In genomic region chr4:26235500-26235899, GRCh38 we compare ENCODE assay signal across 10 cellular contexts.
DNase-seq lines count a peak whose midpoint lies in the region; ATAC-seq, FAIRE-seq and TF ChIP-seq lines count a peak whose summit lies in the region.
"Had no signal": no experiment of that assay in that cellular context is flagged by ENCODE, and none has a peak within 500 bp of the region (broad histone marks: within the 10 kb centered on the region; RNA-seq: fewer than 3 reads in every experiment).

No MANE protein-coding gene starts in this region.

- no peaks in the 10 kb centered on the region for H3K27me3 ChIP-seq in H1 (replicated peaks in 1 of 4; ENCODE audit: control insufficient read depth in 3 of 4, extremely low read depth in 1 of 4, insufficient read depth in 3 of 4, low read length in 3 of 4)
- H3K27me3 ChIP-seq: esophagus muscularis mucosa had no signal

- H4K91ac ChIP-seq in H1 (replicated peaks; ENCODE audit: insufficient read length, low read length), result no peak overlapping the region

- no peaks in the 10 kb centered on the region; the same call in 1 of the 2 replicates for H3K23me2 ChIP-seq in H1 (ENCODE audit: low read depth, low read length)

- no peak overlapping the region for H4K5ac ChIP-seq in H1 (ENCODE audit: insufficient read length, low read depth, low read length)

- 0 out of 4 replicates have a peak, but pooled peaks of 1 of the 2 experiments have one; percentile 1 for TF ChIP-seq RAD21 in H1 (IDR thresholded peaks at IDR 0.05 in 1 of 2, conservative IDR thresholded peaks at IDR 0.05 in 1 of 2; ENCODE audit: low read depth in 2 of 2, low read length in 2 of 2)

- no peak overlapping the region for H2BK120ac ChIP-seq in H1 (replicated peaks; ENCODE audit: low read depth, low read length)

- no peak overlapping the region for H3K18ac ChIP-seq in H1 (ENCODE audit: extremely low read depth, low read length)

- no peaks in the 10 kb centered on the region for H3K9me3 Mint-ChIP-seq in osteocyte (ENCODE audit: unreplicated experiment)
- peaks cover 2% of the 10 kb centered on the region for H3K9me3 Mint-ChIP-seq in glutamatergic neuron (ENCODE audit: unreplicated experiment)

- TF ChIP-seq CTCF in H1 (IDR thresholded peaks at IDR 0.05; ENCODE audit: control extremely low read depth in 1 of 3, insufficient read depth in 1 of 3, low read depth in 1 of 3, low read length in 3 of 3) (no peak), osteocyte (IDR thresholded peaks at IDR 0.05) (peak; percentile 50), glutamatergic neuron (IDR thresholded peaks at IDR 0.05; ENCODE audit: partially characterized antibody, unreplicated experiment) (no peak)

- no peak overlapping the region for H3K14ac ChIP-seq in H1 (ENCODE audit: insufficient read length)

- H3K4me3 ChIP-seq in H1 (ENCODE audit: extremely low read depth in 1 of 4, insufficient read depth in 2 of 4, low read depth in 3 of 4, low read length in 4 of 4), result no peak overlapping the region
- H3K4me3 ChIP-seq: esophagus muscularis mucosa, prostate gland had no signal

- no peaks in the 10 kb centered on the region for H3K79me2 ChIP-seq in H1 (ENCODE audit: control insufficient read depth in 1 of 2, insufficient read depth in 2 of 2, low read length in 2 of 2)

- no peak overlapping the region for H3K23ac ChIP-seq in H1 (ENCODE audit: insufficient read length)

- H2AFZ ChIP-seq in H1 (ENCODE audit: low read length), result peak overlapping the region; percentile 52

- peaks cover 0 to 12% (median 7%) of the 10 kb centered on the region in 4 experiments; a peak in 6 of 7 replicates for H3K4me1 ChIP-seq in H1 (replicated peaks in 1 of 4; ENCODE audit: control insufficient read depth in 3 of 4, insufficient read depth in 4 of 4, low read length in 3 of 4)
- H3K4me1 ChIP-seq: prostate gland had no signal

- no peak for TF ChIP-seq EP300 in H1 (IDR thresholded peaks at IDR 0.05; ENCODE audit: borderline replicate concordance in 1 of 2, low read depth in 2 of 2, low read length in 2 of 2)

- H4K8ac ChIP-seq in H1 (ENCODE audit: extremely low read depth, insufficient read depth, low read length), result no peak overlapping the region

- H2BK15ac ChIP-seq in H1 (ENCODE audit: low read length), result no peak overlapping the region

- H4K20me1 ChIP-seq in H1 (replicated peaks in 1 of 2; ENCODE audit: control insufficient read depth in 1 of 2, insufficient read depth in 2 of 2, low read length in 2 of 2), result no peaks in the 10 kb centered on the region

- DNase-seq in ELR (ENCODE audit: low read depth), result peak; percentile 66
- DNase-seq in NCI-H524 (lab: John Stamatoyannopoulos, UW), result peak; percentile 80 to 96
- DNase-seq in H1 (ENCODE audit: low read depth in 1 of 2, low spot score in 2 of 2), result no peak
- DNase-seq in osteocyte (ENCODE audit: extremely low spot score, unreplicated experiment), result peak; percentile 91
- no peak for DNase-seq in glutamatergic neuron
- no peak for DNase-seq in iPS-NIHi11 (ENCODE audit: low spot score)

- POLR2A ChIA-PET in H1 (lab: Charles Lee; ENCODE audit: partially characterized antibody), result interaction anchor here (0.6 kb wide), 1 partner anchor 552 kb away, joined by 3 read pairs; no protein-coding TSS in a partner anchor

- no peak overlapping the region for H3K9ac ChIP-seq in H1 (replicated peaks in 1 of 4; ENCODE audit: extremely low read depth in 1 of 4, low read depth in 3 of 4, low read length in 3 of 4)

- no peak overlapping the region for H3K56ac ChIP-seq in H1 (replicated peaks; ENCODE audit: insufficient read length, low read depth, low read length)

- H2BK5ac ChIP-seq in H1 (ENCODE audit: low read depth, low read length), result no peak overlapping the region

- TF ChIP-seq POLR2A in H1 (IDR thresholded peaks at IDR 0.05; ENCODE audit: control extremely low read depth in 1 of 2, low read depth in 2 of 2, low read length in 2 of 2), result no peak

- peak overlapping the region; percentile 88 for H3K27ac Mint-ChIP-seq in osteocyte (ENCODE audit: unreplicated experiment)
- no peak overlapping the region for H3K27ac Mint-ChIP-seq in glutamatergic neuron (ENCODE audit: unreplicated experiment)

- H3K36me3 ChIP-seq in H1 (ENCODE audit: control insufficient read depth in 2 of 4, insufficient read depth in 4 of 4, low read length in 3 of 4), result no peaks in the 10 kb centered on the region
- H3K36me3 ChIP-seq: esophagus muscularis mucosa, prostate gland had no signal

- no peak overlapping the region for H2BK20ac ChIP-seq in H1 (ENCODE audit: low read length)

- no peak overlapping the region for H2AK5ac ChIP-seq in H1 (ENCODE audit: low read depth, low read length)

- CTCF ChIA-PET in H1 (lab: Charles Lee; ENCODE audit: partially characterized antibody), result interaction anchor here (0.7 to 1.7 kb wide), 3 partner anchors 30 to 97 kb away, joined by 3 to 4 read pairs (median 3); no protein-coding TSS in a partner anchor

- H3K4me3 Mint-ChIP-seq in osteocyte (ENCODE audit: unreplicated experiment), result no peak overlapping the region
- H3K4me3 Mint-ChIP-seq in glutamatergic neuron (ENCODE audit: unreplicated experiment), result no peak overlapping the region

- H2BK12ac ChIP-seq in H1 (ENCODE audit: low read depth, low read length), result no peak overlapping the region

- no peaks in the 10 kb centered on the region for H3K9me3 ChIP-seq in H1 (ENCODE audit: insufficient read depth in 2 of 2, low read depth in 1 of 2, low read length in 1 of 2)
- H3K9me3 ChIP-seq: esophagus muscularis mucosa, prostate gland had no signal

- H3K27me3 Mint-ChIP-seq in osteocyte (ENCODE audit: unreplicated experiment) (no peaks in the 10 kb centered on the region), glutamatergic neuron (ENCODE audit: unreplicated experiment) (no peaks in the 10 kb centered on the region)

- H3K4me2 ChIP-seq in H1 (ENCODE audit: insufficient read depth in 1 of 2, low read depth in 2 of 2, low read length in 2 of 2), result no peak overlapping the region

- H3K4ac ChIP-seq in H1 (replicated peaks; ENCODE audit: insufficient read length, low read depth, low read length), result no peak overlapping the region

- H3K36me3 Mint-ChIP-seq in osteocyte (ENCODE audit: unreplicated experiment) (no peaks in the 10 kb centered on the region), glutamatergic neuron (ENCODE audit: unreplicated experiment) (no peaks in the 10 kb centered on the region)

- H3K27ac ChIP-seq in H1 (ENCODE audit: low read depth, low read length), result no peak overlapping the region
- H3K27ac ChIP-seq: prostate gland had no signal

- no peaks in the 10 kb centered on the region for H3K79me1 ChIP-seq in H1 (ENCODE audit: low read depth, low read length)

- ATAC-seq in HG03135 (IDR thresholded peaks at IDR 0.05; ENCODE audit: unreplicated experiment) (no peak), HG03432 (IDR thresholded peaks at IDR 0.05; ENCODE audit: unreplicated experiment) (no peak)

- H3K4me1 Mint-ChIP-seq in osteocyte (ENCODE audit: unreplicated experiment), result peaks cover 61% of the 10 kb centered on the region
- peaks cover 19% of the 10 kb centered on the region for H3K4me1 Mint-ChIP-seq in glutamatergic neuron (ENCODE audit: low read depth, unreplicated experiment)

- no peak for FAIRE-seq in H1 (lab: Jason Lieb, UNC)

TF ChIP-seq in H1, 55 proteins besides CTCF, POLR2A, EP300 and RAD21:
- TF ChIP-seq SIX5 (IDR thresholded peaks at IDR 0.05; ENCODE audit: low read depth, low read length) (no peak), TAF1 (IDR thresholded peaks at IDR 0.05; ENCODE audit: low read depth, low read length) (no peak)

Comparison
In these comparisons a context has a peak if more than half of its experiments do, and no peak if none do; other contexts are left out.
1. DNase-seq: peak in ELR (single experiment), NCI-H524 (2 of 2) and osteocyte (single experiment); none in H1 (0 of 2), glutamatergic neuron (single experiment) and iPS-NIHi11 (single experiment).